Comparison of ENCODE assay signal across 6 cellular contexts in the genomic region with DNA sequence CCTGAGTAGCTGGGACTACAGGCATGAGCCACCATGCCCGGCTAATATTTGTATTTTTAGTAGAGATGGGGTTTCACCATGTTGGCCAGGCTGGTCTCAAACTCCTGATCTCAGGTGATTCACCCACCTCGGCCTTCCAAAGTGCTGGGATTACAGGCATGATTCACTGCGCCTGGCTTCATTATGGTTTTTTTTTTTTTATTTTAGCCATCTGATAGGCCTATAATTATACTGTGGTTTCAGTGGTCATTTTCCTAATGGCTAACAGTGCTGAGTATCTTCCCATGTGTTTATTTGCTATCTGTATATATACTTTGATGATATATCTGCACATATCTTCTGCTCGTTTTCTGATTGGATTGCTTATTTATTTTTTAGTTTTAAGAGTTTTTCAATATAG. TPM values are rescaled to one million over a fixed set of nuclear protein-coding genes. Genes with fewer than 3 reads are reported as not detected.
"Had no signal": no experiment of that assay in that cellular context is flagged by ENCODE, and none has a peak within 500 bp of the region (broad histone marks: within the 10 kb centered on the region; RNA-seq: fewer than 3 reads in every experiment).

No MANE protein-coding gene starts in this region.

RNA-seq across cellular contexts. Expression of gene OTOA, which starts 10.7 kb away (rescaled TPM):
- total RNA-seq: activated T-cell treated with anti-CD3 and anti-CD28 coated beads, Interleukin-2, amount 50 U/mL, for 4 hours; dermis blood vessel endothelial cell had no signal
- polyA plus RNA-seq: aorta had no signal

RNA-seq across cellular contexts. Expression of gene IGSF6, which starts 22.0 kb away (rescaled TPM):
- total RNA-seq: activated T-cell treated with anti-CD3 and anti-CD28 coated beads, Interleukin-2, amount 50 U/mL, for 4 hours; chondrocyte; dermis blood vessel endothelial cell; fibroblast of villous mesenchyme; glomerular endothelial cell had no signal
